In the genomic region with DNA sequence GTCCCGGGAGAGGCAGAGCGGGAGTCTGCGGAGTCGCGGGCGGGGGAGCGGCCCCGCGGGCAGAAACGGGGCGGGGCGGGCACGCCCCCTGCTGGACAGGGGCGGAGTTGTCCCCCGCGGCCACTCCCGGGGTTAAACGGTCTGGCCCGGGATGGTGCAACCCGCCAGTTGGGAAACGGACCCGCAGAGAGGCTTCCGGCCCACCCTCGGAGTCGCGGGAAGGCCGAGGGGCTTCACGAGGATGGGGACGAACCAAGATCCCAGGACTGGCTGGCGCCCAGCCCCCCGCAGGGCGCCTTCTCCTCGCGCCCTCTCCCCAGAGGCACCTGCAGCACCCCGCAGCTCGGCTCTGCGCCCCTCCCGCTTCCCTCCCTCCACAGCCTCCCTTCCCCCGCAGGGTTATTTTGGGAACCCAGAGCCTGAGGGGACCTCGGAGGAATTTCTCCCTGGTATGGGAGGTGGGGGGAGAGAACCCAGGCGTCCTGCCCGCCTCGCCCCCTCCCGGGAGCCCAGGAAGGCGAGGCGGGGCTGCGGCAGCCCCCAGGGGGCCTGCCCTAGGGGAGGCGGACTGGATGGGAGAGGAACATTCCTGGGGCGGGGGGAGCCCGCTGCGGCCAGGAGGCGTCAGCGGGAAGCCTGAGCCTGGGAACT, we compare ENCODE assay signal across 2 cellular contexts.
TF ChIP-seq lines count a peak whose summit lies in the region.

No MANE protein-coding gene starts in this region.

TF ChIP-seq in HCT116, 20 proteins besides CTCF, POLR2A, EP300 and RAD21:
- peak; percentile 47; the same call in 1 of the 2 replicates for TF ChIP-seq POLR2AphosphoS5 (IDR thresholded peaks at IDR 0.05; ENCODE audit: low read depth, low read length)
- TF ChIP-seq CEBPB (IDR thresholded peaks at IDR 0.05; ENCODE audit: low read depth): no peak

TF ChIP-seq in SK-N-SH, 30 proteins besides CTCF, POLR2A, EP300 and RAD21:
- peak; percentile 23; the same call in 1 of the 2 replicates for TF ChIP-seq SMC3 (IDR thresholded peaks at IDR 0.05; ENCODE audit: low read depth, low read length)
- TF ChIP-seq MXI1 (IDR thresholded peaks at IDR 0.05; ENCODE audit: low read depth, low read length): no peak
